ENCODE assay signal across 25 cellular contexts in genomic region chr5:54769072-54769471, GRCh38.
DNase-seq lines count a peak whose midpoint lies in the region; ATAC-seq and TF ChIP-seq lines count a peak whose summit lies in the region.
"Had no signal": no experiment of that assay in that cellular context is flagged by ENCODE, and none has a peak within 500 bp of the region (broad histone marks: within the 10 kb centered on the region; RNA-seq: fewer than 3 reads in every experiment).

No MANE protein-coding gene starts in this region.

- CTCF ChIA-PET in PC-9 (lab: Charles Lee): interaction anchor here (0.6 kb wide), 1 partner anchor 61 kb away, joined by 3 read pairs; no protein-coding TSS in a partner anchor

- POLR2A ChIA-PET in PC-9 (lab: Charles Lee; ENCODE audit: unreplicated experiment): interaction anchor here (0.7 kb wide), 1 partner anchor 573 kb away, joined by 4 read pairs; no protein-coding TSS in a partner anchor

- DNase-seq in H7 (peak; percentile 18), PC-9 (no peak), foreskin keratinocyte (no peak), right cardiac atrium (no peak), RKO (ENCODE audit: low spot score) (no peak)
- DNase-seq: activated CD4-positive, alpha-beta T cell treated with anti-CD3 and anti-CD28 coated beads for 36 hours; activated CD8-positive, alpha-beta memory T cell treated with anti-CD3 and anti-CD28 coated beads for 24 hours; activated gamma-delta T cell treated with Interleukin-2 at 50 U/mL for 16 hours; activated naive CD8-positive, alpha-beta T cell treated with anti-CD3 and anti-CD28 coated beads, Interleukin-2, amount 50 U/mL, for 24 hours; activated T-cell treated with anti-CD3 and anti-CD28 coated beads, Interleukin-2, amount 50 U/mL, for 1 hour; effector CD8-positive, alpha-beta T cell; Kasumi-1; left ventricle myocardium superior; NCI-H1048; NCI-H1930; NK-92 treated with Interleukin-12 subunit alpha and Interleukin-12 subunit beta, amount 100 ng/mL, for 24 hours; ovary; stimulated activated CD4-positive, alpha-beta T cell treated with anti-CD3 and anti-CD28 coated beads, Interleukin-4, amount 100 ng/mL, for 4 hours; stimulated activated naive CD8-positive, alpha-beta T cell treated with anti-CD3 and anti-CD28 coated beads, Interleukin-15, Interleukin-2, amounts not matched to agents 100 U/mL and 50 U/mL, for 24 hours; tibial artery had no signal

- H3K4me1 ChIP-seq in PC-9 (replicated peaks; ENCODE audit: insufficient read depth): no peaks in the 10 kb centered on the region
- H3K4me1 ChIP-seq in foreskin keratinocyte: no peaks in the 10 kb centered on the region
- no peaks in the 10 kb centered on the region for H3K4me1 ChIP-seq in right cardiac atrium (ENCODE audit: control insufficient read depth, insufficient read depth, low read length)
- H3K4me1 ChIP-seq: SJSA1 had no signal

- intact Hi-C loops in PC-9 (cut with micrococcal nuclease; ENCODE audit: unreplicated experiment) (no loop called here), right cardiac atrium (cut with DNase I) (loop anchor here in 1 of 4 donors (10.0 kb wide), 1 partner anchor 254 kb away; the partner anchor contains the start of gene SNX18)

- H3K27ac ChIP-seq in 22Rv1 (no peak overlapping the region), PC-9 (no peak overlapping the region), foreskin keratinocyte (no peak overlapping the region), right cardiac atrium (ENCODE audit: low read length) (no peak overlapping the region)
- H3K27ac ChIP-seq: ovary, SJSA1, tibial artery had no signal

- no peaks in the 10 kb centered on the region for H3K79me2 ChIP-seq in PC-9 (ENCODE audit: low read depth)

- TF ChIP-seq CTCF in 22Rv1 (IDR thresholded peaks at IDR 0.05) (0 out of 2 replicates have a peak, but pooled peaks have one; percentile 12), PC-9 (conservative IDR thresholded peaks at IDR 0.05) (0 out of 2 replicates have a peak, but pooled peaks have one; percentile 16), foreskin keratinocyte (conservative IDR thresholded peaks at IDR 0.05) (peak; percentile 39)

- no peaks in the 10 kb centered on the region for H3K9me3 ChIP-seq in PC-9 (ENCODE audit: insufficient read depth, low read depth)
- H3K9me3 ChIP-seq in right cardiac atrium (ENCODE audit: control insufficient read depth, low read length): no peaks in the 10 kb centered on the region
- H3K9me3 ChIP-seq: ovary, SJSA1, tibial artery had no signal

- H3K27me3 ChIP-seq in H7 (ENCODE audit: control insufficient read depth, insufficient read depth, low read length) (no peaks in the 10 kb centered on the region), PC-9 (ENCODE audit: insufficient read depth, low read depth) (no peaks in the 10 kb centered on the region), foreskin keratinocyte (peaks cover 6% of the 10 kb centered on the region), right cardiac atrium (ENCODE audit: control insufficient read depth, insufficient read depth) (no peaks in the 10 kb centered on the region)
- H3K27me3 ChIP-seq: ovary, SJSA1, tibial artery had no signal

- H3K36me3 ChIP-seq in H7 (replicated peaks; ENCODE audit: control insufficient read depth, insufficient read depth, low read length): no peaks in the 10 kb centered on the region
- H3K36me3 ChIP-seq in PC-9 (ENCODE audit: low read depth): no peaks in the 10 kb centered on the region
- H3K36me3 ChIP-seq: ovary, SJSA1, tibial artery had no signal

- 86% methylated on average over 6 of the region's 6 CpGs for WGBS in right cardiac atrium

- no peak overlapping the region for H3K4me3 ChIP-seq in H7 (ENCODE audit: insufficient read depth, low read depth, low read length)
- H3K4me3 ChIP-seq in PC-9: no peak overlapping the region
- H3K4me3 ChIP-seq in right cardiac atrium (ENCODE audit: low read length): no peak overlapping the region
- H3K4me3 ChIP-seq: ovary, SJSA1, tibial artery had no signal

- no peak overlapping the region for H3K4me2 ChIP-seq in PC-9

- ATAC-seq in foreskin keratinocyte: no peak
- no peak for ATAC-seq in right cardiac atrium
- ATAC-seq in GM19351 (IDR thresholded peaks at IDR 0.05; ENCODE audit: unreplicated experiment): no peak
- no peak for ATAC-seq in GM18520 (IDR thresholded peaks at IDR 0.05; ENCODE audit: unreplicated experiment)
- ATAC-seq: activated CD4-positive, alpha-beta T cell treated with anti-CD3 and anti-CD28 coated beads for 36 hours; activated naive CD8-positive, alpha-beta T cell treated with anti-CD3 and anti-CD28 coated beads, Interleukin-2, amount 50 U/mL, for 24 hours; left ventricle myocardium superior; natural killer cell treated with Interleukin-12 subunit alpha and Interleukin-12 subunit beta and Interleukin-15 and Interleukin-18, amount 100 ng/mL, for 72 hours; stimulated activated naive CD8-positive, alpha-beta T cell treated with anti-CD3 and anti-CD28 coated beads, Interleukin-15, Interleukin-2, amounts not matched to agents 100 U/mL and 50 U/mL, for 24 hours had no signal

- H2AFZ ChIP-seq in PC-9: no peak overlapping the region

- H3F3A ChIP-seq in PC-9 (ENCODE audit: insufficient read depth, low read depth): no peaks in the 10 kb centered on the region

- no peaks in the 10 kb centered on the region for H3K9me2 ChIP-seq in PC-9 (ENCODE audit: insufficient read depth)

- H4K20me1 ChIP-seq in PC-9 (ENCODE audit: insufficient read depth): no peaks in the 10 kb centered on the region

- BruUV-seq in PC-9 (replicated peaks; lab: Mats Ljungman, UMichigan): no TSS peak
